In genomic region chrX:132631579-132632232, GRCh38 we compare ENCODE assay signal across 8 cellular contexts.
DNase-seq lines count a peak whose midpoint lies in the region; ATAC-seq lines count a peak whose summit lies in the region.

No MANE protein-coding gene starts in this region.

- ATAC-seq in HG02870 (IDR thresholded peaks at IDR 0.05; ENCODE audit: unreplicated experiment) (peak; percentile 61), sciatic nerve (peak; percentile 36), HG03108 (IDR thresholded peaks at IDR 0.05; ENCODE audit: unreplicated experiment) (no peak)

- DNase-seq in NOMO-1 (lab: John Stamatoyannopoulos, UW; ENCODE audit: unreplicated experiment in 2 of 2) (peak; percentile 27 to 33), NOMO-1 treated with dmso at 0.1 percent for 144 hours (lab: John Stamatoyannopoulos, UW; ENCODE audit: unreplicated experiment) (no peak), RPMI7951 (ENCODE audit: low read depth) (peak; percentile 11), fibroblast of the conjunctiva (ENCODE audit: low read depth) (peak; percentile 17), sciatic nerve (ENCODE audit: low spot score) (no peak), occipital lobe (lab: John Stamatoyannopoulos, UW) (no peak)

- intact Hi-C loops in sciatic nerve (cut with DNase I) = no loop called here

Comparison
In these comparisons a context has a peak if more than half of its experiments do, and no peak if none do; other contexts are left out.
1. DNase-seq: peak in NOMO-1 (2 of 2), RPMI7951 (single experiment) and fibroblast of the conjunctiva (single experiment); none in NOMO-1 treated with dmso at 0.1 percent for 144 hours (single experiment), sciatic nerve (single experiment) and occipital lobe (single experiment).